ENCODE assay signal across 8 cellular contexts in the genomic region with DNA sequence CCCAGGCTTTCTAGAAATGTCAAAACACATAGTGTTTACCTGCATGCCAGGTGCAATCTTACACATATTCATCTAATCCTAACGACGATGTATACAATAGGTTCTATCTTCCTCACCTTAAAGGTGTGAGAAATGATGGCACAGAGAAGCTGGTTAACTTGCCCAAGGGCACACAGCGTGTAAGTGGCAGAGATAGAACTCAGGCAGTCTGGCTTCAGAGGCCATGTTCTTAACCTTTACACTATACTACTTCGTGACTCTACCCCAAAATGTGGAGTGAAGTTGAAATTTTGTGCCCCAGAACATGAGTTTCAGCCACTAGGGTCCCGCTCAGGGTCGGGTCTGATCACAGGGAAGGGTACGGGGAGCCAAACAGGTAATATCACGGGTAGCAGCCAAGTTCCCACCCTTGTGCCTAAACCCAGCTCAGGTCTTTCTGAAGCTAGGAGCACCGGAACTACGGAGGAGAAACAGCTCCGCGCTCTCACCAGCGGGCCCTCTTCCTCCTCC. TPM values are rescaled to one million over a fixed set of nuclear protein-coding genes. Genes with fewer than 3 reads are reported as not detected.
DNase-seq lines count a peak whose midpoint lies in the region; ATAC-seq, FAIRE-seq and TF ChIP-seq lines count a peak whose summit lies in the region.

No MANE protein-coding gene starts in this region.

- POLR2A ChIA-PET in AG04449 (lab: Yijun Ruan, JAX) = interaction anchor here (1.0 to 1.9 kb wide), 10 partner anchors 7 to 1075 kb away, joined by 3 to 37 read pairs (median 9); a partner anchor contains a TSS

- no peak for TF ChIP-seq CTCF in AG04449 (IDR thresholded peaks at IDR 0.05; ENCODE audit: insufficient read depth, low read length, missing control alignments)
- TF ChIP-seq CTCF in Peyer's patch (IDR thresholded peaks at IDR 0.05) = peak in 1 of 6 experiments; percentile 13
- peak in 1 of 6 experiments; percentile 15 for TF ChIP-seq CTCF in esophagus squamous epithelium (IDR thresholded peaks at IDR 0.05)
- TF ChIP-seq CTCF in pancreas (IDR thresholded peaks at IDR 0.05) = no peak

- intact Hi-C loops in esophagus squamous epithelium (cut with DNase I) (no loop called here), pancreas (cut with DNase I) (no loop called here)

- WGBS in esophagus squamous epithelium, 2 donors = 0 to 2% methylated on average over 4 to 8 of the region's 13 CpGs
- WGBS in pancreas, 2 donors = 1% methylated on average over 13 of the region's 13 CpGs

- H3K27me3 ChIP-seq in Peyer's patch = no peaks in the 10 kb centered on the region
- H3K27me3 ChIP-seq in esophagus squamous epithelium = no peaks in the 10 kb centered on the region
- no peaks in the 10 kb centered on the region for H3K27me3 ChIP-seq in pancreas

- no peak for FAIRE-seq in pancreas (lab: Jason Lieb, UNC)

- H3K9me3 ChIP-seq in Peyer's patch = no peaks in the 10 kb centered on the region
- no peaks in the 10 kb centered on the region for H3K9me3 ChIP-seq in esophagus squamous epithelium
- H3K9me3 ChIP-seq in pancreas = no peaks in the 10 kb centered on the region

- H3K36me3 ChIP-seq in Peyer's patch (peaks cover 0 to 56% (median 0%) of the 10 kb centered on the region in 3 donors), esophagus squamous epithelium (peaks cover 11 to 67% (median 43%) of the 10 kb centered on the region in 3 donors), pancreas (peaks cover 0 to 39% (median 30%) of the 10 kb centered on the region in 3 donors)

- H3K27ac ChIP-seq in Peyer's patch (peak overlapping the region; percentile 83 to 95 (median 90)), esophagus squamous epithelium (peak overlapping the region; percentile 92 to 98 (median 96)), pancreas (peak overlapping the region; percentile 81 to 93 (median 92))

- CTCF ChIA-PET in AG04449 (lab: Yijun Ruan, JAX) = interaction anchor here (1.1 to 4.4 kb wide), 7 partner anchors 11 to 74 kb away, joined by 3 to 29 read pairs (median 4); a partner anchor contains a TSS

- TF ChIP-seq POLR2A in Peyer's patch (IDR thresholded peaks at IDR 0.05) (no peak), esophagus squamous epithelium (IDR thresholded peaks at IDR 0.05) (no peak)

- H3K4me1 ChIP-seq in Peyer's patch (peaks cover 0 to 52% (median 13%) of the 10 kb centered on the region in 4 donors), esophagus squamous epithelium (peaks cover 13 to 66% (median 46%) of the 10 kb centered on the region in 3 donors), pancreas (peaks cover 22 to 30% (median 23%) of the 10 kb centered on the region in 3 donors)

- ATAC-seq in GM21367 (IDR thresholded peaks at IDR 0.05; ENCODE audit: unreplicated experiment) = peak; percentile 15
- peak; percentile 16 to 31 (median 26) for ATAC-seq in pancreas
- no peak for ATAC-seq in HG02852 (IDR thresholded peaks at IDR 0.05; ENCODE audit: unreplicated experiment)

- DNase-seq in AG04449 (ENCODE audit: low read depth, low spot score) (no peak), Peyer's patch (no peak), esophagus squamous epithelium (lab: John Stamatoyannopoulos, UW) (no peak), pancreas (no peak), cerebellar cortex (ENCODE audit: low spot score) (no peak), NCI-H2227 (lab: John Stamatoyannopoulos, UW; ENCODE audit: unreplicated experiment) (no peak)

- peak overlapping the region; percentile 86 for H3K4me3 ChIP-seq in AG04449 (ENCODE audit: low read depth, low read length)
- peak overlapping the region; percentile 65 to 77 (median 70) for H3K4me3 ChIP-seq in Peyer's patch
- peak overlapping the region; percentile 75 to 91 (median 80) for H3K4me3 ChIP-seq in esophagus squamous epithelium
- H3K4me3 ChIP-seq in pancreas = peak overlapping the region; percentile 75 to 89 (median 82)

RNA-seq across cellular contexts. Expression of a gene that starts 0.5 kb away (rescaled TPM):
- total RNA-seq in Peyer's patch (100 to 1,000 TPM in 2 of 4 donors, 10 to 100 TPM in 2; 56.7 to 132 (median 95.8) TPM), esophagus squamous epithelium (10 to 100 TPM; 34.1 to 45.5 (median 39.8) TPM), pancreas (10 to 100 TPM; 23.2 to 37.5 (median 24.8) TPM)
- 10 to 100 TPM; 50.1 to 62.2 TPM for polyA plus RNA-seq in pancreas

RNA-seq across cellular contexts. Expression of a gene that starts 0.7 kb away (rescaled TPM):
- total RNA-seq in Peyer's patch (1,000 to 10,000 TPM in 2 of 4 donors, 100 to 1,000 TPM in 2; 697 to 1,875 (median 903) TPM), esophagus squamous epithelium (1,000 to 10,000 TPM; 1,955 to 5,522 (median 4,042) TPM), pancreas (1,000 to 10,000 TPM; 1,052 to 2,464 (median 1,700) TPM)
- polyA plus RNA-seq in pancreas = 1,000 to 10,000 TPM; 2,817 to 3,510 TPM

RNA-seq across cellular contexts. Expression of a gene that starts 5.8 kb away (rescaled TPM):
- total RNA-seq in Peyer's patch (10 to 100 TPM in 3 of 4 donors, 1 to 10 TPM in 1; 8.3 to 33.1 (median 28.5) TPM), esophagus squamous epithelium (10 to 100 TPM in 3 of 4 donors, 1 to 10 TPM in 1; 9.4 to 31.1 (median 15.0) TPM), pancreas (1 to 10 TPM; 2.1 to 5.4 (median 2.6) TPM)
- 1 to 10 TPM; 5.6 to 8.7 TPM for polyA plus RNA-seq in pancreas

RNA-seq across cellular contexts. Expression of a gene that starts 17.9 kb away (rescaled TPM):
- total RNA-seq in Peyer's patch = 100 to 1,000 TPM in 1 of 4 donors, 10 to 100 TPM in 3; 22.1 to 102 (median 34.3) TPM
- total RNA-seq in esophagus squamous epithelium = 10 to 100 TPM; 30.0 to 62.3 (median 55.6) TPM
- 10 to 100 TPM; 17.7 to 28.8 (median 26.2) TPM for total RNA-seq in pancreas
- polyA plus RNA-seq in pancreas = 10 to 100 TPM; 90.1 to 96.8 TPM

RNA-seq across cellular contexts. Expression of a gene that starts 18.2 kb away (rescaled TPM):
- total RNA-seq in Peyer's patch (10 to 100 TPM; 12.4 to 24.8 (median 14.4) TPM), esophagus squamous epithelium (10 to 100 TPM; 28.6 to 71.0 (median 43.5) TPM), pancreas (10 to 100 TPM in 5 of 6 donors, 1 to 10 TPM in 1; 9.7 to 19.9 (median 19.0) TPM)
- 100 to 1,000 TPM in 1 of 2 donors, 10 to 100 TPM in 1; 76.2 to 119 TPM for polyA plus RNA-seq in pancreas
